In genomic region chr6:135210632-135211305, GRCh38 we compare ENCODE assay signal across 22 cellular contexts. TPM values are rescaled to one million over a fixed set of nuclear protein-coding genes. Genes with fewer than 3 reads are reported as not detected.
A peak's percentile ranks its signal among the peaks of the same experiment; 100 is the strongest.
DNase-seq lines count a peak whose midpoint lies in the region; ATAC-seq and TF ChIP-seq lines count a peak whose summit lies in the region.
"Had no signal": no experiment of that assay in that cellular context is flagged by ENCODE, and none has a peak within 500 bp of the region (broad histone marks: within the 10 kb centered on the region; RNA-seq: fewer than 3 reads in every experiment).

No MANE protein-coding gene starts in this region.

- no peaks in the 10 kb centered on the region for H3K27me3 Mint-ChIP-seq in activated T-cell treated with anti-CD3 and anti-CD28 coated beads, Interleukin-2, amount 50 U/mL, for 72 hours (ENCODE audit: low read depth)
- no peaks in the 10 kb centered on the region for H3K27me3 Mint-ChIP-seq in activated CD8-positive, alpha-beta T cell treated with anti-CD3 and anti-CD28 coated beads, Interleukin-2, amount 10 ng/mL, durations not matched to agents 7 days and 5 days (ENCODE audit: low read depth)
- H3K27me3 Mint-ChIP-seq in naive thymus-derived CD8-positive, alpha-beta T cell: no peaks in the 10 kb centered on the region
- H3K27me3 Mint-ChIP-seq: progenitor cell of endocrine pancreas had no signal

- H3K4me1 Mint-ChIP-seq in activated T-cell treated with anti-CD3 and anti-CD28 coated beads, Interleukin-2, amount 50 U/mL, for 72 hours (ENCODE audit: low read depth): peaks cover 52% of the 10 kb centered on the region
- H3K4me1 Mint-ChIP-seq in activated CD8-positive, alpha-beta T cell treated with anti-CD3 and anti-CD28 coated beads, Interleukin-2, amount 10 ng/mL, durations not matched to agents 7 days and 5 days (ENCODE audit: low read depth): peaks cover 37% of the 10 kb centered on the region
- H3K4me1 Mint-ChIP-seq in naive thymus-derived CD8-positive, alpha-beta T cell: peaks cover 20 to 47% (median 41%) of the 10 kb centered on the region in 4 donors

- TF ChIP-seq CTCF in DND-41 (IDR thresholded peaks at IDR 0.05; ENCODE audit: borderline replicate concordance, extremely low read depth, low read length, poor library complexity, severe bottlenecking) (no peak), lower leg skin (IDR thresholded peaks at IDR 0.05) (no peak)

- 88 to 89% methylated on average over 12 of the region's 12 CpGs for WGBS in lower leg skin, 2 donors

- peak; percentile 47 to 75 for ATAC-seq in activated T-cell treated with anti-CD3 and anti-CD28 coated beads, Interleukin-2, amount 50 U/mL, for 72 hours (replicated peaks in 1 of 2)
- no peak; the same call in 2 of the 3 replicates for ATAC-seq in DND-41 (ENCODE audit: insufficient read depth, low read depth)
- ATAC-seq in activated CD8-positive, alpha-beta T cell treated with anti-CD3 and anti-CD28 coated beads, Interleukin-2, amount 10 ng/mL, durations not matched to agents 7 days and 5 days: no peak
- no peak for ATAC-seq in naive thymus-derived CD8-positive, alpha-beta T cell
- no peak for ATAC-seq in GM19463 (IDR thresholded peaks at IDR 0.05; ENCODE audit: unreplicated experiment)

- H3K27me3 ChIP-seq in DND-41 (ENCODE audit: insufficient read depth, low read length, poor library complexity): no peaks in the 10 kb centered on the region
- H3K27me3 ChIP-seq: adrenal gland, breast epithelium, colonic mucosa, tibial nerve had no signal

- H3K9me3 Mint-ChIP-seq in activated T-cell treated with anti-CD3 and anti-CD28 coated beads, Interleukin-2, amount 50 U/mL, for 72 hours: no peaks in the 10 kb centered on the region
- H3K9me3 Mint-ChIP-seq in activated CD8-positive, alpha-beta T cell treated with anti-CD3 and anti-CD28 coated beads, Interleukin-2, amount 10 ng/mL, durations not matched to agents 7 days and 5 days (ENCODE audit: insufficient read depth): no peaks in the 10 kb centered on the region
- H3K9me3 Mint-ChIP-seq in naive thymus-derived CD8-positive, alpha-beta T cell: no peaks in the 10 kb centered on the region

- H3K4me3 ChIP-seq in DND-41 (ENCODE audit: low read depth in 1 of 2, low read length in 2 of 2): no peak overlapping the region
- H3K4me3 ChIP-seq in lower leg skin (ENCODE audit: low read depth, poor library complexity, severe bottlenecking): no peak overlapping the region
- H3K4me3 ChIP-seq: adrenal gland, breast epithelium, colonic mucosa, tibial nerve had no signal

- no peak for TF ChIP-seq POLR2A in lower leg skin (IDR thresholded peaks at IDR 0.05)

- H3K36me3 Mint-ChIP-seq in activated T-cell treated with anti-CD3 and anti-CD28 coated beads, Interleukin-2, amount 50 U/mL, for 72 hours (ENCODE audit: insufficient read depth in 2 of 2): peaks cover 17 to 48% of the 10 kb centered on the region in 2 donors
- H3K36me3 Mint-ChIP-seq in activated CD8-positive, alpha-beta T cell treated with anti-CD3 and anti-CD28 coated beads, Interleukin-2, amount 10 ng/mL, durations not matched to agents 7 days and 5 days (ENCODE audit: low read depth): peaks cover 43% of the 10 kb centered on the region
- H3K36me3 Mint-ChIP-seq in naive thymus-derived CD8-positive, alpha-beta T cell: peaks cover 0 to 4% (median 0%) of the 10 kb centered on the region in 3 donors

- H3K9me3 ChIP-seq in DND-41 (ENCODE audit: insufficient read depth, low read length, severe bottlenecking): no peaks in the 10 kb centered on the region
- H3K9me3 ChIP-seq: adrenal gland, breast epithelium, colonic mucosa, tibial nerve had no signal

- H4K20me1 ChIP-seq in DND-41 (ENCODE audit: insufficient read depth, low read length): peaks cover 12% of the 10 kb centered on the region; the same call in 1 of the 2 replicates

- peaks cover 96% of the 10 kb centered on the region for H3K36me3 ChIP-seq in DND-41 (ENCODE audit: insufficient read depth, low read length)
- H3K36me3 ChIP-seq: adrenal gland, breast epithelium, colonic mucosa, tibial nerve had no signal

- CTCF ChIA-PET in activated CD8-positive, alpha-beta T cell treated with anti-CD3 and anti-CD28 coated beads, Interleukin-2, amount 10 ng/mL, durations not matched to agents 7 days and 5 days (lab: Charles Lee): interaction anchor here (1.0 to 1.7 kb wide), 3 partner anchors 20 to 66 kb away, joined by 3 to 5 read pairs (median 5); no protein-coding TSS in a partner anchor

- no peak overlapping the region for H3K9ac ChIP-seq in DND-41 (ENCODE audit: low read depth, low read length)

- peak overlapping the region in 1 of 2 donors; percentile 53 for H3K4me3 Mint-ChIP-seq in activated T-cell treated with anti-CD3 and anti-CD28 coated beads, Interleukin-2, amount 50 U/mL, for 72 hours
- peak overlapping the region; percentile 54 for H3K4me3 Mint-ChIP-seq in activated CD8-positive, alpha-beta T cell treated with anti-CD3 and anti-CD28 coated beads, Interleukin-2, amount 10 ng/mL, durations not matched to agents 7 days and 5 days
- peak overlapping the region; percentile 54 to 90 (median 83) for H3K4me3 Mint-ChIP-seq in naive thymus-derived CD8-positive, alpha-beta T cell

- peaks cover 5% of the 10 kb centered on the region for H3K4me1 ChIP-seq in DND-41 (ENCODE audit: insufficient read depth, low read length)
- H3K4me1 ChIP-seq: adrenal gland, breast epithelium, colonic mucosa, tibial nerve had no signal

- no peak overlapping the region for H2AFZ ChIP-seq in DND-41 (ENCODE audit: low read depth, low read length)

- no peak overlapping the region for H3K4me2 ChIP-seq in DND-41 (ENCODE audit: insufficient read depth, low read length)

- peak overlapping the region; percentile 70 for H3K27ac Mint-ChIP-seq in activated T-cell treated with anti-CD3 and anti-CD28 coated beads, Interleukin-2, amount 50 U/mL, for 72 hours
- peak overlapping the region; percentile 85 for H3K27ac Mint-ChIP-seq in activated CD8-positive, alpha-beta T cell treated with anti-CD3 and anti-CD28 coated beads, Interleukin-2, amount 10 ng/mL, durations not matched to agents 7 days and 5 days
- H3K27ac Mint-ChIP-seq in naive thymus-derived CD8-positive, alpha-beta T cell: peak overlapping the region in 9 of 10 donors; percentile 81 to 97 (median 93)
- H3K27ac Mint-ChIP-seq: progenitor cell of endocrine pancreas had no signal

- peak in 1 of 2 donors; percentile 32 for DNase-seq in activated T-cell treated with anti-CD3 and anti-CD28 coated beads, Interleukin-2, amount 50 U/mL, for 72 hours
- DNase-seq in activated T-cell treated with anti-CD3 and anti-CD28 coated beads for 4 hours (no peak), DND-41 (no peak), SW480 (ENCODE audit: low spot score) (no peak), lower leg skin (ENCODE audit: low spot score in 2 of 2) (no peak)
- no peak for DNase-seq in activated CD8-positive, alpha-beta T cell treated with anti-CD3 and anti-CD28 coated beads, Interleukin-2, amount 10 ng/mL, durations not matched to agents 7 days and 5 days
- DNase-seq in naive thymus-derived CD8-positive, alpha-beta T cell: no peak
- DNase-seq: adrenal gland; colonic mucosa; DMS79; glutamatergic neuron; H7; Karpas-422; NCI-H1092 treated with DMSO at 0.1 percent for 48 hours; NCI-H2081 treated with DMSO at 0.1 percent for 48 hours; NCI-H510A treated with DMSO at 0.1 percent for 48 hours; NK-92 treated with Interleukin-12 subunit alpha and Interleukin-12 subunit beta, amount 100 ng/mL, for 24 hours; T-helper 9 cell had no signal

- peak overlapping the region; percentile 23 for H3K27ac ChIP-seq in DND-41 (ENCODE audit: low read length)
- H3K27ac ChIP-seq: adrenal gland, breast epithelium, colonic mucosa, tibial nerve had no signal

- peaks cover 82% of the 10 kb centered on the region for H3K79me2 ChIP-seq in DND-41 (ENCODE audit: insufficient read depth, low read length)

- intact Hi-C loops in lower leg skin (cut with DNase I; ENCODE audit: low total_unique reads): no loop called here

- POLR2A ChIA-PET in activated CD8-positive, alpha-beta T cell treated with anti-CD3 and anti-CD28 coated beads, Interleukin-2, amount 10 ng/mL, durations not matched to agents 7 days and 5 days (lab: Charles Lee): interaction anchor here (0.9 kb wide), 1 partner anchor 1080 kb away, joined by 3 read pairs; no protein-coding TSS in a partner anchor
- POLR2A ChIA-PET in naive thymus-derived CD8-positive, alpha-beta T cell (lab: Charles Lee): interaction anchor here (1.2 to 2.1 kb wide), 3 partner anchors 11 to 27 kb away, joined by 3 to 5 read pairs (median 4); no protein-coding TSS in a partner anchor

RNA-seq across cellular contexts. Expression of gene MYB, which starts 29.7 kb away (rescaled TPM):
- total RNA-seq in activated T-cell treated with anti-CD3 and anti-CD28 coated beads, Interleukin-2, amount 50 U/mL, for 72 hours: 10 to 100 TPM; 89.6 to 91.4 TPM
- 1 to 10 TPM; 7.5 to 8.2 TPM for total RNA-seq in activated CD8-positive, alpha-beta T cell treated with anti-CD3 and anti-CD28 coated beads, Interleukin-2, amount 10 ng/mL, durations not matched to agents 7 days and 5 days
- 10 to 100 TPM; 20.9 to 22.5 TPM for total RNA-seq in naive thymus-derived CD8-positive, alpha-beta T cell
- polyA plus RNA-seq in naive thymus-derived CD8-positive, alpha-beta T cell: 1 to 10 TPM; 2.4 to 4.8 (median 2.5) TPM
- 1 to 10 TPM; 7.4 to 8.6 (median 7.5) TPM for total RNA-seq in lower leg skin

Comparison
In these comparisons a context has a peak if more than half of its experiments do, and no peak if none do; other contexts are left out.
1. ATAC-seq: peak in activated T-cell treated with anti-CD3 and anti-CD28 coated beads, Interleukin-2, amount 50 U/mL, for 72 hours (2 of 2); none in DND-41 (single experiment), activated CD8-positive, alpha-beta T cell treated with anti-CD3 and anti-CD28 coated beads, Interleukin-2, amount 10 ng/mL, durations not matched to agents 7 days and 5 days (single experiment), naive thymus-derived CD8-positive, alpha-beta T cell (0 of 2) and GM19463 (single experiment).
2. Peak in every context shown above with its lines, with median percentiles within 50 percentile points of each other: H3K27ac Mint-ChIP-seq.